ENCODE assay signal across 8 cellular contexts in the genomic region with DNA sequence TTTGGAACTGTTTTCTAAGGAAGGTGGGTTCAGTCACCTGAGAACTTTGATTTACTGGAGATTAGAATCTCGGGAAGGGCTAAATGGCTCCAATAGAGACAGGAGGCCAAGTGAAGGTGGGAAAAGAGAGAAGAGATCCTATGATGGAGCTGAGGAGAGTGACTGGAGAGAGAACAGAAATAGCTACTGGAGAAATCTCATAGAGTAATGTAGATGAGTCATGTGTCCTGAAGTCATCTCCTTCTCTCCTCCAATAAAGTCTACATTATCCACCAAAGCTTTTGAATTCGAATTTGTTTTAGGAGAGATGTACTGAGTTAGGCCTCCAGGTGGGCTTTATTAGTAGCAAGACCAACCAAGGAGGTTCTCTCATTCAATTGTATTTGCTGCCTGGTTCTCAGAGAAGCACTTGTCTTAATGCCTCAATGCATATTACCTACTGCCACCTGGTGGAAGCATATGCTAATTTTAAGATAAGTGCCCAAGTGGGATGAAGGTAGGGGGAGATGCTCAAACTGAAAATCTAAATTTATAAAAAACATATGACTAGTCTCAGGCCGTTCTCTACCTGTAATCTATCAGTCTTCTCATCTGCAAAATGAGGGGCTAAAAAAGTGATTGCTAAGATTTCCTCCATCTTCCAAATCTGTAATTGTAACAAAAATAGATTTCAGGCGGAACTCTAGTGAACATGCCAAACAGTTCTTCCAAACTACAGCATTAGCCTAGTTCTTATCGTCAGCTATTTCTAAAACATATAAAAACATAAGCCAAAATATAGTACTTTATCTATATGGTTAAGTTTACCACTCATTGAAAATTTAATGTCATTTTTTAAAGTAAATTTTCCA. TPM values are rescaled to one million over a fixed set of nuclear protein-coding genes. Genes with fewer than 3 reads are reported as not detected.
DNase-seq lines count a peak whose midpoint lies in the region; ATAC-seq, FAIRE-seq and TF ChIP-seq lines count a peak whose summit lies in the region.

No MANE protein-coding gene starts in this region.

- H3K56ac ChIP-seq in H1 (replicated peaks; ENCODE audit: insufficient read length, low read depth, low read length) = no peak overlapping the region

- TF ChIP-seq EP300 in H1 (IDR thresholded peaks at IDR 0.05; ENCODE audit: borderline replicate concordance in 1 of 2, low read depth in 2 of 2, low read length in 2 of 2) = no peak

- no peaks in the 10 kb centered on the region for H3K79me2 ChIP-seq in PC-3 (ENCODE audit: low read length)
- no peaks in the 10 kb centered on the region for H3K79me2 ChIP-seq in H1 (ENCODE audit: control insufficient read depth in 1 of 2, insufficient read depth in 2 of 2, low read length in 2 of 2)

- H3K9me3 ChIP-seq in PC-3 (ENCODE audit: low read length) (no peaks in the 10 kb centered on the region), H1 (ENCODE audit: insufficient read depth in 2 of 2, low read depth in 1 of 2, low read length in 1 of 2) (no peaks in the 10 kb centered on the region)

- FAIRE-seq in H1 (lab: Jason Lieb, UNC) = peak; percentile 80

- H3K4me3 ChIP-seq in PC-3 (ENCODE audit: low read length) (no peak overlapping the region), H1 (ENCODE audit: extremely low read depth in 1 of 4, insufficient read depth in 2 of 4, low read depth in 3 of 4, low read length in 4 of 4) (no peak overlapping the region)

- 67% methylated on average over 5 of the region's 5 CpGs; no CpG with 5 or more reads in 1 of the 2 experiments for WGBS in H1 (ENCODE audit: extremely low coverage in 1 of 2, insufficient coverage in 1 of 2, insufficient read length in 1 of 2, insufficient replicate concordance in 2 of 2, low coverage in 1 of 2, low lambda C conversion rate in 2 of 2, missing lambda C conversion rate in 1 of 2), 2 experiments

- H2BK12ac ChIP-seq in H1 (ENCODE audit: low read depth, low read length) = no peak overlapping the region

- no peak overlapping the region for H2BK5ac ChIP-seq in H1 (ENCODE audit: low read depth, low read length)

- H3K9ac ChIP-seq in PC-3 (ENCODE audit: low read length) = no peak overlapping the region
- no peak overlapping the region for H3K9ac ChIP-seq in H1 (replicated peaks in 1 of 4; ENCODE audit: extremely low read depth in 1 of 4, low read depth in 3 of 4, low read length in 3 of 4)

- POLR2A ChIA-PET in PC-3 (lab: Charles Lee; ENCODE audit: unreplicated experiment) (no interaction called here), H1 (lab: Charles Lee; ENCODE audit: partially characterized antibody) (no interaction called here)

- H3K27me3 ChIP-seq in PC-3 (ENCODE audit: low read length) = no peaks in the 10 kb centered on the region
- H3K27me3 ChIP-seq in H1 (replicated peaks in 1 of 4; ENCODE audit: control insufficient read depth in 3 of 4, extremely low read depth in 1 of 4, insufficient read depth in 3 of 4, low read length in 3 of 4) = no peaks in the 10 kb centered on the region

- H4K5ac ChIP-seq in H1 (ENCODE audit: insufficient read length, low read depth, low read length) = no peak overlapping the region

- CTCF ChIA-PET in PC-3 (lab: Charles Lee) (interaction anchor here (0.5 to 1.0 kb wide), 4 partner anchors 18 to 198 kb away, joined by 3 to 8 read pairs (median 4); no protein-coding TSS in a partner anchor), H1 (lab: Charles Lee; ENCODE audit: partially characterized antibody) (interaction anchor here (0.6 to 3.3 kb wide), 24 partner anchors 12 to 578 kb away, joined by 3 to 28 read pairs (median 5); no protein-coding TSS in a partner anchor)

- H2AFZ ChIP-seq in PC-3 (ENCODE audit: low read length) = no peak overlapping the region
- H2AFZ ChIP-seq in H1 (ENCODE audit: low read length) = no peak overlapping the region

- no peak overlapping the region for H3K4ac ChIP-seq in H1 (replicated peaks; ENCODE audit: insufficient read length, low read depth, low read length)

- H2AK5ac ChIP-seq in H1 (ENCODE audit: low read depth, low read length) = no peak overlapping the region

- H3K9me2 ChIP-seq in PC-3 (replicated peaks; ENCODE audit: low read length) = no peaks in the 10 kb centered on the region

- H2BK20ac ChIP-seq in H1 (ENCODE audit: low read length) = no peak overlapping the region

- intact Hi-C loops in PC-3 (cut with micrococcal nuclease) = no loop called here

- no peak for TF ChIP-seq POLR2A in H1 (IDR thresholded peaks at IDR 0.05; ENCODE audit: control extremely low read depth in 1 of 2, low read depth in 2 of 2, low read length in 2 of 2)

- no peak overlapping the region for H4K91ac ChIP-seq in H1 (replicated peaks; ENCODE audit: insufficient read length, low read length)

- H3K79me1 ChIP-seq in H1 (ENCODE audit: low read depth, low read length) = no peaks in the 10 kb centered on the region

- no peak overlapping the region for H3K18ac ChIP-seq in H1 (ENCODE audit: extremely low read depth, low read length)

- peak; percentile 8 for DNase-seq in COLO829 (ENCODE audit: low spot score)
- peak; percentile 74 for DNase-seq in PC-3
- no peak for DNase-seq in H1 (ENCODE audit: low read depth in 1 of 2, low spot score in 2 of 2)
- DNase-seq in osteocyte (ENCODE audit: extremely low spot score, unreplicated experiment) = no peak

- TF ChIP-seq CTCF in PC-3 (conservative IDR thresholded peaks at IDR 0.05; ENCODE audit: low read depth, low read length) = peak; percentile 78
- peak in 2 of 3 experiments; percentile 55 to 68; a peak in 3 of 4 replicates for TF ChIP-seq CTCF in H1 (IDR thresholded peaks at IDR 0.05; ENCODE audit: control extremely low read depth in 1 of 3, insufficient read depth in 1 of 3, low read depth in 1 of 3, low read length in 3 of 3)
- peak; percentile 62 for TF ChIP-seq CTCF in osteocyte (IDR thresholded peaks at IDR 0.05)

- H3K36me3 Mint-ChIP-seq in osteocyte (ENCODE audit: unreplicated experiment) = no peaks in the 10 kb centered on the region

- no peak overlapping the region for H2BK120ac ChIP-seq in H1 (replicated peaks; ENCODE audit: low read depth, low read length)

- H3K9me3 Mint-ChIP-seq in osteocyte (ENCODE audit: unreplicated experiment) = no peaks in the 10 kb centered on the region

- H4K20me1 ChIP-seq in PC-3 (ENCODE audit: low read length) (no peaks in the 10 kb centered on the region), H1 (replicated peaks in 1 of 2; ENCODE audit: control insufficient read depth in 1 of 2, insufficient read depth in 2 of 2, low read length in 2 of 2) (no peaks in the 10 kb centered on the region)

- H3F3A ChIP-seq in PC-3 (ENCODE audit: low read length, unreplicated experiment) = no peaks in the 10 kb centered on the region

- TF ChIP-seq RAD21 in H1 (IDR thresholded peaks at IDR 0.05 in 1 of 2, conservative IDR thresholded peaks at IDR 0.05 in 1 of 2; ENCODE audit: low read depth in 2 of 2, low read length in 2 of 2) = peak; percentile 58 to 67

- no peak overlapping the region for H3K27ac ChIP-seq in PC-3 (ENCODE audit: low read length)
- H3K27ac ChIP-seq in H1 (ENCODE audit: low read depth, low read length) = no peak overlapping the region

- H3K4me2 ChIP-seq in PC-3 (ENCODE audit: low read length) (no peak overlapping the region), H1 (ENCODE audit: insufficient read depth in 1 of 2, low read depth in 2 of 2, low read length in 2 of 2) (no peak overlapping the region)

- H3K27me3 Mint-ChIP-seq in osteocyte (ENCODE audit: unreplicated experiment) = peaks cover 21% of the 10 kb centered on the region

- ATAC-seq in GM18517 (IDR thresholded peaks at IDR 0.05; ENCODE audit: unreplicated experiment) (peak; percentile 71), HG03354 (IDR thresholded peaks at IDR 0.05; ENCODE audit: poor library complexity, severe bottlenecking, unreplicated experiment) (peak; percentile 86), PC-3 (peak; percentile 64), GM21576 (IDR thresholded peaks at IDR 0.05; ENCODE audit: unreplicated experiment) (no peak), HG02588 (IDR thresholded peaks at IDR 0.05; ENCODE audit: unreplicated experiment) (no peak)

- no peak overlapping the region for H4K8ac ChIP-seq in H1 (ENCODE audit: extremely low read depth, insufficient read depth, low read length)

- no peaks in the 10 kb centered on the region for H3K23me2 ChIP-seq in H1 (ENCODE audit: low read depth, low read length)

- no peak overlapping the region for H3K14ac ChIP-seq in H1 (ENCODE audit: insufficient read length)

- peaks cover 6% of the 10 kb centered on the region; the same call in 1 of the 2 replicates for H3K4me1 ChIP-seq in PC-3 (ENCODE audit: insufficient read depth, low read length)
- H3K4me1 ChIP-seq in H1 (replicated peaks in 1 of 4; ENCODE audit: control insufficient read depth in 3 of 4, insufficient read depth in 4 of 4, low read length in 3 of 4) = peaks cover 0 to 3% (median 0%) of the 10 kb centered on the region in 4 experiments; a peak in 2 of 7 replicates

- no peak overlapping the region for H2BK15ac ChIP-seq in H1 (ENCODE audit: low read length)

- peaks cover 1% of the 10 kb centered on the region for H3K4me1 Mint-ChIP-seq in osteocyte (ENCODE audit: unreplicated experiment)

- H3K36me3 ChIP-seq in PC-3 (ENCODE audit: low read depth, low read length) = no peaks in the 10 kb centered on the region
- no peaks in the 10 kb centered on the region for H3K36me3 ChIP-seq in H1 (ENCODE audit: control insufficient read depth in 2 of 4, insufficient read depth in 4 of 4, low read length in 3 of 4)

- H3K27ac Mint-ChIP-seq in osteocyte (ENCODE audit: unreplicated experiment) = no peak overlapping the region

- H3K4me3 Mint-ChIP-seq in osteocyte (ENCODE audit: unreplicated experiment) = no peak overlapping the region

- no peak overlapping the region for H3K23ac ChIP-seq in H1 (ENCODE audit: insufficient read length)

- BruUV-seq in PC-3 (replicated peaks; lab: Mats Ljungman, UMichigan) = no TSS peak

TF ChIP-seq in H1, 55 proteins besides CTCF, POLR2A, EP300 and RAD21 (continues in another document):
- TF ChIP-seq SP2 (IDR thresholded peaks at IDR 0.05; ENCODE audit: low read length) = no peak
- TF ChIP-seq TAF7 (optimal IDR thresholded peaks at IDR 0.05; ENCODE audit: borderline replicate concordance, low read depth, low read length) = no peak
- TF ChIP-seq, protein P1, sequence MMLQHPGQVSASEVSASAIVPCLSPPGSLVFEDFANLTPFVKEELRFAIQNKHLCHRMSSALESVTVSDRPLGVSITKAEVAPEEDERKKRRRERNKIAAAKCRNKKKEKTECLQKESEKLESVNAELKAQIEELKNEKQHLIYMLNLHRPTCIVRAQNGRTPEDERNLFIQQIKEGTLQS (IDR thresholded peaks at IDR 0.05; ENCODE audit: insufficient read depth, low read depth, low read length) = no peak
- no peak for TF ChIP-seq ASH2L (IDR thresholded peaks at IDR 0.05; ENCODE audit: low read length)

RNA-seq across cellular contexts. Expression of gene TXK, which starts 24.4 kb away (rescaled TPM):
- 0.92 and 2.6 TPM in 2 replicates for total RNA-seq in PC-3 (2014; rRNA removed)
- total RNA-seq in H1 (2021; fragmentation: NEBNext Ultra II Directional; extraction: Animal tissue kit (Norgen Biotek cat#: 25700)) = not detected in 2 replicates
- polyA plus RNA-seq in H1 (2011; rRNA removed) = not detected in 2 replicates
- not detected for polyA plus RNA-seq in H1 (2011; cell fraction: cytosol; rRNA removed)
- polyA plus RNA-seq in H1 (2011; cell fraction: nucleus; rRNA removed) = 0.58 TPM
- not detected in 4 replicates for polyA plus RNA-seq in H1 (2012, experiment 1 of 2)
- not detected for polyA plus RNA-seq in H1 (2012, experiment 2 of 2)
- 0.22 TPM for polyA plus RNA-seq in H1 (2013, experiment 1 of 2)
- polyA plus RNA-seq in H1 (2013, experiment 2 of 2) = 0.06 TPM
- not detected in 2 replicates for polyA minus RNA-seq in H1 (2011; rRNA and poly(A)+ RNA removed)
- polyA minus RNA-seq in H1 (2011; cell fraction: cytosol; rRNA and poly(A)+ RNA removed) = not detected
- not detected for polyA minus RNA-seq in H1 (2011; cell fraction: nucleus; rRNA and poly(A)+ RNA removed)
- total RNA-seq in osteocyte = not detected in 2 replicates

Comparison
In these comparisons a context has a peak if more than half of its experiments do, and no peak if none do; other contexts are left out.
1. DNase-seq: peak in COLO829 (single experiment) and PC-3 (single experiment); none in H1 (0 of 2) and osteocyte (single experiment).
2. ATAC-seq: peak in GM18517 (single experiment), HG03354 (single experiment) and PC-3 (single experiment); none in GM21576 (single experiment) and HG02588 (single experiment).
3. Peak in every context shown above with its lines, with median percentiles within 50 percentile points of each other: CTCF ChIP-seq.